Comparison of ENCODE assay signal across 20 cellular contexts in genomic region chr16:51553910-51554309, GRCh38.
DNase-seq lines count a peak whose midpoint lies in the region; ATAC-seq and TF ChIP-seq lines count a peak whose summit lies in the region.
"Had no signal": no experiment of that assay in that cellular context is flagged by ENCODE, and none has a peak within 500 bp of the region (broad histone marks: within the 10 kb centered on the region; RNA-seq: fewer than 3 reads in every experiment).

No MANE protein-coding gene starts in this region.

- H3K27ac ChIP-seq in cingulate gyrus (ENCODE audit: low read depth, low read length): peak overlapping the region; percentile 3

- ATAC-seq in GM21825 (IDR thresholded peaks at IDR 0.05; ENCODE audit: unreplicated experiment) (no peak), GM19455 (IDR thresholded peaks at IDR 0.05; ENCODE audit: unreplicated experiment) (no peak), HG03432 (IDR thresholded peaks at IDR 0.05; ENCODE audit: unreplicated experiment) (no peak)
- ATAC-seq: GM23338, HCT116 had no signal

- DNase-seq in EH (ENCODE audit: low read depth) (peak; percentile 6), foreskin fibroblast (peak; percentile 21 to 49), pons (ENCODE audit: low spot score) (peak; percentile 78), occipital lobe (lab: John Stamatoyannopoulos, UW) (no peak)
- DNase-seq: AML-193, COR-L47, DMS153, KBM-7, NCI-H1436, NCI-H2029, NCI-H2171, NCI-H446, NCI-H69, Right ventricle myocardium superior had no signal

- no peak for TF ChIP-seq CTCF in foreskin fibroblast (IDR thresholded peaks at IDR 0.05; ENCODE audit: low read depth, low read length)

- H3K4me3 ChIP-seq in foreskin fibroblast (ENCODE audit: low read depth in 1 of 2, low read length in 2 of 2): no peak overlapping the region
- H3K4me3 ChIP-seq: GM23338 had no signal
